Comparison of ENCODE assay signal across 8 cellular contexts in genomic region chr4:169621754-169622481, GRCh38. TPM values are rescaled to one million over a fixed set of nuclear protein-coding genes. Genes with fewer than 3 reads are reported as not detected.
DNase-seq lines count a peak whose midpoint lies in the region; ATAC-seq and TF ChIP-seq lines count a peak whose summit lies in the region.

No MANE protein-coding gene starts in this region.

- 6% methylated on average over 6 of the region's 6 CpGs for WGBS in hepatocyte (ENCODE audit: low lambda C conversion rate, missing lambda C conversion rate)

- CTCF ChIA-PET in activated naive CD4-positive, alpha-beta T cell treated with anti-CD3 and anti-CD28 coated beads for 36 hours (lab: Charles Lee), result interaction anchor here (1.5 to 3.9 kb wide), 2 partner anchors 9 to 38 kb away, joined by 9 to 18 read pairs; partner anchors contain the start of gene NEK1
- CTCF ChIA-PET in activated CD8-positive, alpha-beta T cell treated with anti-CD3 and anti-CD28 coated beads, Interleukin-2, amount 10 ng/mL, durations not matched to agents 7 days and 5 days (lab: Charles Lee), result interaction anchor here (1.6 to 2.6 kb wide), 3 partner anchors 9 to 40 kb away, joined by 4 to 13 read pairs (median 11); partner anchors contain the start of gene NEK1

- peak overlapping the region; percentile 97 for H3K27ac ChIP-seq in hepatocyte

- peaks cover 1% of the 10 kb centered on the region for H3K36me3 Mint-ChIP-seq in activated naive CD4-positive, alpha-beta T cell treated with anti-CD3 and anti-CD28 coated beads for 36 hours (ENCODE audit: low read depth)
- H3K36me3 Mint-ChIP-seq in activated CD8-positive, alpha-beta T cell treated with anti-CD3 and anti-CD28 coated beads, Interleukin-2, amount 10 ng/mL, durations not matched to agents 7 days and 5 days (ENCODE audit: low read depth), result peaks cover 8% of the 10 kb centered on the region

- no peaks in the 10 kb centered on the region for H3K27me3 Mint-ChIP-seq in activated naive CD4-positive, alpha-beta T cell treated with anti-CD3 and anti-CD28 coated beads for 36 hours (ENCODE audit: low read depth)
- no peaks in the 10 kb centered on the region for H3K27me3 Mint-ChIP-seq in activated CD8-positive, alpha-beta T cell treated with anti-CD3 and anti-CD28 coated beads, Interleukin-2, amount 10 ng/mL, durations not matched to agents 7 days and 5 days (ENCODE audit: low read depth)

- peak overlapping the region; percentile 12 for H2AFZ ChIP-seq in hepatocyte

- H3K4me3 Mint-ChIP-seq in activated naive CD4-positive, alpha-beta T cell treated with anti-CD3 and anti-CD28 coated beads for 36 hours, result peak overlapping the region; percentile 93
- H3K4me3 Mint-ChIP-seq in activated CD8-positive, alpha-beta T cell treated with anti-CD3 and anti-CD28 coated beads, Interleukin-2, amount 10 ng/mL, durations not matched to agents 7 days and 5 days, result peak overlapping the region; percentile 67

- H3K9me3 Mint-ChIP-seq in activated naive CD4-positive, alpha-beta T cell treated with anti-CD3 and anti-CD28 coated beads for 36 hours, result no peaks in the 10 kb centered on the region
- H3K9me3 Mint-ChIP-seq in activated CD8-positive, alpha-beta T cell treated with anti-CD3 and anti-CD28 coated beads, Interleukin-2, amount 10 ng/mL, durations not matched to agents 7 days and 5 days (ENCODE audit: insufficient read depth), result no peaks in the 10 kb centered on the region

- POLR2A ChIA-PET in activated CD8-positive, alpha-beta T cell treated with anti-CD3 and anti-CD28 coated beads, Interleukin-2, amount 10 ng/mL, durations not matched to agents 7 days and 5 days (lab: Charles Lee), result interaction anchor here (1.0 to 2.5 kb wide), 2 partner anchors 10 to 38 kb away, joined by 3 to 18 read pairs; partner anchors contain the start of gene NEK1

- H3K4me2 ChIP-seq in hepatocyte, result peak overlapping the region; percentile 88

- peak overlapping the region; percentile 59 for H3K4me3 ChIP-seq in hepatocyte

- ATAC-seq in activated CD8-positive, alpha-beta T cell treated with anti-CD3 and anti-CD28 coated beads, Interleukin-2, amount 10 ng/mL, durations not matched to agents 7 days and 5 days, result peak; percentile 12
- no peak for ATAC-seq in GM18873 (IDR thresholded peaks at IDR 0.05; ENCODE audit: low FRiP score, unreplicated experiment)

- peaks cover 55% of the 10 kb centered on the region for H3K4me1 Mint-ChIP-seq in activated naive CD4-positive, alpha-beta T cell treated with anti-CD3 and anti-CD28 coated beads for 36 hours (ENCODE audit: low read depth)
- peaks cover 52% of the 10 kb centered on the region for H3K4me1 Mint-ChIP-seq in activated CD8-positive, alpha-beta T cell treated with anti-CD3 and anti-CD28 coated beads, Interleukin-2, amount 10 ng/mL, durations not matched to agents 7 days and 5 days (ENCODE audit: low read depth)

- no peaks in the 10 kb centered on the region for H3K4me1 ChIP-seq in hepatocyte (ENCODE audit: insufficient read depth)

- peaks cover 3% of the 10 kb centered on the region for H3K36me3 ChIP-seq in hepatocyte (replicated peaks; ENCODE audit: insufficient read depth, low read depth)

- no peaks in the 10 kb centered on the region for H4K20me1 ChIP-seq in hepatocyte (ENCODE audit: insufficient read depth, poor library complexity, severe bottlenecking)

- no peaks in the 10 kb centered on the region for H3K9me2 ChIP-seq in hepatocyte (replicated peaks; ENCODE audit: insufficient read depth)

- intact Hi-C loops in activated naive CD4-positive, alpha-beta T cell treated with anti-CD3 and anti-CD28 coated beads for 36 hours (cut with micrococcal nuclease), result loop anchor here (1.0 to 2.0 kb wide), 5 partner anchors 38 to 1141 kb away; partner anchors contain the start of genes CBR4, DDX60L and HPF1

- H3K79me2 ChIP-seq in hepatocyte, result peaks cover 61% of the 10 kb centered on the region

- no peaks in the 10 kb centered on the region for H3K9me3 ChIP-seq in hepatocyte (ENCODE audit: low read depth)

- peak overlapping the region; percentile 88 for H3K27ac Mint-ChIP-seq in activated naive CD4-positive, alpha-beta T cell treated with anti-CD3 and anti-CD28 coated beads for 36 hours
- H3K27ac Mint-ChIP-seq in activated CD8-positive, alpha-beta T cell treated with anti-CD3 and anti-CD28 coated beads, Interleukin-2, amount 10 ng/mL, durations not matched to agents 7 days and 5 days, result peak overlapping the region; percentile 80

- no peak for DNase-seq in activated naive CD4-positive, alpha-beta T cell treated with anti-CD3 and anti-CD28 coated beads for 36 hours
- DNase-seq in activated naive CD4-positive, alpha-beta T cell treated with anti-CD3 and anti-CD28 coated beads, Interleukin-2, amount 50 U/mL, for 16 hours, result no peak
- DNase-seq in M059J (ENCODE audit: low read depth), result peak; percentile 78
- DNase-seq in activated CD8-positive, alpha-beta T cell treated with anti-CD3 and anti-CD28 coated beads, Interleukin-2, amount 10 ng/mL, durations not matched to agents 7 days and 5 days, result peak; percentile 55
- peak; percentile 29 for DNase-seq in hepatocyte (ENCODE audit: low spot score)
- DNase-seq in stimulated activated naive CD4-positive, alpha-beta T cell treated with Interleukin-2 at 50 U/mL for 16 hours (lab: John Stamatoyannopoulos, UW), result peak; percentile 20
- DNase-seq in NCI-H345 (lab: John Stamatoyannopoulos, UW), result no peak

- no peaks in the 10 kb centered on the region for H3K27me3 ChIP-seq in hepatocyte

- no peak for TF ChIP-seq CTCF in hepatocyte (IDR thresholded peaks at IDR 0.05; ENCODE audit: poor library complexity)

RNA-seq across cellular contexts. Expression of gene CLCN3, which starts 1.5 kb away (rescaled TPM):
- 10 to 100 TPM; 17.4 to 18.4 TPM for total RNA-seq in activated naive CD4-positive, alpha-beta T cell treated with anti-CD3 and anti-CD28 coated beads for 36 hours
- total RNA-seq in M059J (2014; rRNA removed; shearing (Covaris generic)), result 5.8 and 11.3 TPM in 2 replicates
- 10 to 100 TPM; 23.4 to 25.2 TPM for total RNA-seq in activated CD8-positive, alpha-beta T cell treated with anti-CD3 and anti-CD28 coated beads, Interleukin-2, amount 10 ng/mL, durations not matched to agents 7 days and 5 days
- 38.4 and 41.2 TPM in 2 replicates for total RNA-seq in hepatocyte
- polyA plus RNA-seq in hepatocyte, result 11.0 and 14.9 TPM in 2 replicates

RNA-seq across cellular contexts. Expression of gene NEK1, which starts 9.5 kb away (rescaled TPM):
- 10 to 100 TPM in 1 of 2 experiments, 1 to 10 TPM in 1; 9.5 to 10.3 TPM for total RNA-seq in activated naive CD4-positive, alpha-beta T cell treated with anti-CD3 and anti-CD28 coated beads for 36 hours
- 3.1 and 4.0 TPM in 2 replicates for total RNA-seq in M059J (2014; rRNA removed; shearing (Covaris generic))
- total RNA-seq in activated CD8-positive, alpha-beta T cell treated with anti-CD3 and anti-CD28 coated beads, Interleukin-2, amount 10 ng/mL, durations not matched to agents 7 days and 5 days, result 10 to 100 TPM; 15.7 to 16.7 TPM
- 7.8 and 8.1 TPM in 2 replicates for total RNA-seq in hepatocyte
- polyA plus RNA-seq in hepatocyte, result 10.4 and 10.7 TPM in 2 replicates

Comparison
In these comparisons a context has a peak if more than half of its experiments do, and no peak if none do; other contexts are left out.
1. DNase-seq: peak in M059J (single experiment), activated CD8-positive, alpha-beta T cell treated with anti-CD3 and anti-CD28 coated beads, Interleukin-2, amount 10 ng/mL, durations not matched to agents 7 days and 5 days (single experiment), hepatocyte (single experiment) and stimulated activated naive CD4-positive, alpha-beta T cell treated with Interleukin-2 at 50 U/mL for 16 hours (single experiment); none in activated naive CD4-positive, alpha-beta T cell treated with anti-CD3 and anti-CD28 coated beads for 36 hours (single experiment), activated naive CD4-positive, alpha-beta T cell treated with anti-CD3 and anti-CD28 coated beads, Interleukin-2, amount 50 U/mL, for 16 hours (single experiment) and NCI-H345 (single experiment).